8 cellular contexts compared by ENCODE assay signal in the genomic region with DNA sequence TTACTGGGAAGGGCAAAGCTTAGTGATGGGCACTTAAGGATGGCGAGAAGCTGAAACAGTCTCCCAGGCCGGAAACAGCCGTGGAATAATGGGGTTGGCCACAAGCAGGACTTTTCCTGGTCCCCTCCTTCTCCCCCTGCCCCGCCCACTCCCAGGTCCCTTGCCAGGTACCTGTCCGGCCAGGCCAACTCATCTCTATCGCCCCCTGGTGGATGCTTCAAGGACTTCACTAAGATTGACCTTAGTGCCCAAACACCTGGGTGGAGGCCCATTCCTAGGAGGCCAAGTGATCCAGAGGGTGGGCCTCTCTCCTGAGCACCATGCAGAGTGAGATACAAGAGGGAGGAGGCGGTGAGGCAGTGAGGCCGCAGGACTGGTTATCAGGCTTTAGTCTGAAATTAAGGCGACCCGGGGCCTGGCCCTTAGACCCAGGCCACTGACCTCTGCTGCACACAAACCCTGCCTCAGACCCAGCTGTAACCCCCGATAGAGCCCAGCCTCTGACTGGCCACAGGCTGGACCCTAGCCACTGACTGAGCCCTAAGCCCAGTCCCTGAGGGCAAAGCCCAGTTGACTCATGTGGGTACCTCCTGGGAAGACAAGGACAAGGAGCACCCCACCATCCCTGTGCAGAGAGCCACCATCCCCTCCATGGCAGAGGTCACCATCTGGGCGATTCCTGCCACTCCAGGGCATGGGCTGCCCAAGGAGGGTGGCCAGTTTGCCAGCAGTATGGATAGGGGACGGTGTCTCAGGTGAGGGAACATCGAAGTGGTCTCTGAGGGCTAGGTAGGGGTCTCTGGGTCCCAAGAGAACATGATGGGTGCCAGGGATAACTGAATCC. TPM values are rescaled to one million over a fixed set of nuclear protein-coding genes. Genes with fewer than 3 reads are reported as not detected.
A peak's percentile ranks its signal among the peaks of the same experiment; 100 is the strongest.
DNase-seq lines count a peak whose midpoint lies in the region; ATAC-seq and TF ChIP-seq lines count a peak whose summit lies in the region.

No MANE protein-coding gene starts in this region.

- no peak overlapping the region for H3K27ac ChIP-seq in neural cell (ENCODE audit: low read length)
- no peak overlapping the region for H3K27ac ChIP-seq in transverse colon

- H3K27me3 ChIP-seq in MG63 (no peaks in the 10 kb centered on the region), neural cell (ENCODE audit: insufficient read depth, low read depth, low read length) (no peaks in the 10 kb centered on the region), transverse colon (no peaks in the 10 kb centered on the region)

- H3K9me3 ChIP-seq in MG63 (no peaks in the 10 kb centered on the region), neural cell (ENCODE audit: low read length) (no peaks in the 10 kb centered on the region), transverse colon (no peaks in the 10 kb centered on the region)

- TF ChIP-seq RAD21 in neural cell (conservative IDR thresholded peaks at IDR 0.05): no peak

- no peaks in the 10 kb centered on the region for H3F3A ChIP-seq in neural cell (ENCODE audit: insufficient read depth, low read length, poor library complexity, severe bottlenecking)

- WGBS in transverse colon (ENCODE audit: low coverage in 1 of 2), 2 donors: 24 to 54% methylated on average over 8 to 14 of the region's 14 CpGs

- DNase-seq in SKM-1 treated with dmso at 0.1 percent for 144 hours (lab: John Stamatoyannopoulos, UW; ENCODE audit: unreplicated experiment) (peak; percentile 12), SKM-1 (lab: John Stamatoyannopoulos, UW; ENCODE audit: unreplicated experiment) (no peak), MG63 (peak; percentile 12), erythroblast (lab: John Stamatoyannopoulos, UW) (peak; percentile 52 to 79), transverse colon (peak; percentile 85)
- peak; percentile 85 for DNase-seq in activated CD8-positive, alpha-beta memory T cell treated with anti-CD3 and anti-CD28 coated beads for 24 hours

- H3K4me3 ChIP-seq in MG63 (no peak overlapping the region), neural cell (ENCODE audit: low read length) (no peak overlapping the region), transverse colon (no peak overlapping the region)

- TF ChIP-seq CTCF in neural cell (IDR thresholded peaks at IDR 0.05; ENCODE audit: poor library complexity, severe bottlenecking) (peak; percentile 25), transverse colon (IDR thresholded peaks at IDR 0.05) (peak; percentile 74 to 88 (median 83))

- H3K4me2 ChIP-seq in neural cell (ENCODE audit: low read length): no peak overlapping the region

- H3K79me2 ChIP-seq in neural cell (replicated peaks; ENCODE audit: insufficient read depth, low read length): no peaks in the 10 kb centered on the region

- H3K36me3 ChIP-seq in MG63 (no peaks in the 10 kb centered on the region), neural cell (ENCODE audit: insufficient read depth, low read length) (no peaks in the 10 kb centered on the region), transverse colon (no peaks in the 10 kb centered on the region)

- H3K9ac ChIP-seq in neural cell (ENCODE audit: low read length): no peak overlapping the region

- no peak for ATAC-seq in HG02970 (IDR thresholded peaks at IDR 0.05; ENCODE audit: low FRiP score, unreplicated experiment)

- TF ChIP-seq EP300 in neural cell (conservative IDR thresholded peaks at IDR 0.05; ENCODE audit: poor library complexity, severe bottlenecking) (no peak), transverse colon (IDR thresholded peaks at IDR 0.05; ENCODE audit: low read depth) (no peak)

- no peaks in the 10 kb centered on the region for H3K9me2 ChIP-seq in neural cell (ENCODE audit: insufficient read depth, low read length)

- in situ Hi-C loops in transverse colon (cut with MboI; ENCODE audit: low pct_ligation_motif_present in 1 of 4, low pct_unique_long_range_greater_than_20kb in 1 of 4, low sequenced_read_pairs in 3 of 4): loop anchor here in 2 of 4 donors (25.0 kb wide), 1 partner anchor 303 kb away; no protein-coding TSS in a partner anchor

- H4K20me1 ChIP-seq in neural cell (ENCODE audit: insufficient read depth): no peaks in the 10 kb centered on the region

- intact Hi-C loops in transverse colon (cut with DNase I; ENCODE audit: low total_unique reads): no loop called here

- peaks cover 10 to 20% (median 13%) of the 10 kb centered on the region in 4 donors for H3K4me1 ChIP-seq in transverse colon

- no peak overlapping the region for H2AFZ ChIP-seq in neural cell (ENCODE audit: low read depth, low read length)

- no peak for TF ChIP-seq POLR2A in erythroblast (IDR thresholded peaks at IDR 0.05; ENCODE audit: low read length)
- no peak for TF ChIP-seq POLR2A in transverse colon (IDR thresholded peaks at IDR 0.05)

TF ChIP-seq in neural cell, 6 proteins besides CTCF, POLR2A, EP300 and RAD21:
- TF ChIP-seq, protein P1, sequence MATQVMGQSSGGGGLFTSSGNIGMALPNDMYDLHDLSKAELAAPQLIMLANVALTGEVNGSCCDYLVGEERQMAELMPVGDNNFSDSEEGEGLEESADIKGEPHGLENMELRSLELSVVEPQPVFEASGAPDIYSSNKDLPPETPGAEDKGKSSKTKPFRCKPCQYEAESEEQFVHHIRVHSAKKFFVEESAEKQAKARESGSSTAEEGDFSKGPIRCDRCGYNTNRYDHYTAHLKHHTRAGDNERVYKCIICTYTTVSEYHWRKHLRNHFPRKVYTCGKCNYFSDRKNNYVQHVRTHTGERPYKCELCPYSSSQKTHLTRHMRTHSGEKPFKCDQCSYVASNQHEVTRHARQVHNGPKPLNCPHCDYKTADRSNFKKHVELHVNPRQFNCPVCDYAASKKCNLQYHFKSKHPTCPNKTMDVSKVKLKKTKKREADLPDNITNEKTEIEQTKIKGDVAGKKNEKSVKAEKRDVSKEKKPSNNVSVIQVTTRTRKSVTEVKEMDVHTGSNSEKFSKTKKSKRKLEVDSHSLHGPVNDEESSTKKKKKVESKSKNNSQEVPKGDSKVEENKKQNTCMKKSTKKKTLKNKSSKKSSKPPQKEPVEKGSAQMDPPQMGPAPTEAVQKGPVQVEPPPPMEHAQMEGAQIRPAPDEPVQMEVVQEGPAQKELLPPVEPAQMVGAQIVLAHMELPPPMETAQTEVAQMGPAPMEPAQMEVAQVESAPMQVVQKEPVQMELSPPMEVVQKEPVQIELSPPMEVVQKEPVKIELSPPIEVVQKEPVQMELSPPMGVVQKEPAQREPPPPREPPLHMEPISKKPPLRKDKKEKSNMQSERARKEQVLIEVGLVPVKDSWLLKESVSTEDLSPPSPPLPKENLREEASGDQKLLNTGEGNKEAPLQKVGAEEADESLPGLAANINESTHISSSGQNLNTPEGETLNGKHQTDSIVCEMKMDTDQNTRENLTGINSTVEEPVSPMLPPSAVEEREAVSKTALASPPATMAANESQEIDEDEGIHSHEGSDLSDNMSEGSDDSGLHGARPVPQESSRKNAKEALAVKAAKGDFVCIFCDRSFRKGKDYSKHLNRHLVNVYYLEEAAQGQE (IDR thresholded peaks at IDR 0.05; ENCODE audit: borderline replicate concordance): no peak
- TF ChIP-seq SMC3 (conservative IDR thresholded peaks at IDR 0.05; ENCODE audit: poor library complexity) (no peak), MXI1 (conservative IDR thresholded peaks at IDR 0.05; ENCODE audit: poor library complexity, severe bottlenecking) (no peak), TAF1 (IDR thresholded peaks at IDR 0.05; ENCODE audit: low read depth) (no peak), EZH2 (IDR thresholded peaks at IDR 0.05; ENCODE audit: borderline replicate concordance, insufficient read depth, low read length, poor library complexity, severe bottlenecking) (no peak), POLR2AphosphoS5 (IDR thresholded peaks at IDR 0.05) (no peak)

RNA-seq across cellular contexts. Expression of gene VIPR1, which starts 37.6 kb away (rescaled TPM):
- total RNA-seq in MG63 (2014; rRNA removed; shearing (Covaris generic); ENCODE audit: low replicate concordance): not detected in 2 replicates
- polyA plus RNA-seq in neural cell: 1.6 and 5.0 TPM in 2 replicates
- polyA minus RNA-seq in neural cell: 0.73 TPM in 1 of 2 replicates, not detected in the other
- total RNA-seq in transverse colon: 100 to 1,000 TPM; 121 to 565 (median 254) TPM

RNA-seq across cellular contexts. Expression of gene SEC22C, which starts 41.7 kb away (rescaled TPM):
- total RNA-seq in MG63 (2014; rRNA removed; shearing (Covaris generic); ENCODE audit: low replicate concordance): 54.8 and 68.3 TPM in 2 replicates
- polyA plus RNA-seq in neural cell: 82.4 and 93.6 TPM in 2 replicates
- polyA minus RNA-seq in neural cell: 77.2 and 78.9 TPM in 2 replicates
- total RNA-seq in transverse colon: 10 to 100 TPM; 22.7 to 66.3 (median 32.1) TPM

RNA-seq across cellular contexts. Expression of gene SS18L2, which starts 50.6 kb away (rescaled TPM):
- 11.2 and 14.6 TPM in 2 replicates for total RNA-seq in MG63 (2014; rRNA removed; shearing (Covaris generic); ENCODE audit: low replicate concordance)
- polyA plus RNA-seq in neural cell: 72.2 and 72.9 TPM in 2 replicates
- 32.8 and 33.1 TPM in 2 replicates for polyA minus RNA-seq in neural cell
- 10 to 100 TPM in 3 of 4 donors, 1 to 10 TPM in 1; 3.4 to 23.9 (median 15.8) TPM for total RNA-seq in transverse colon

Comparison
In these comparisons a context has a peak if more than half of its experiments do, and no peak if none do; other contexts are left out.
1. RNA of gene VIPR1, which starts 37.6 kb away (total RNA-seq): 121 to 565 TPM in transverse colon; not detected in MG63; every median in the first group is over 100 times any median in the second.